34 cellular contexts compared by ENCODE assay signal in the genomic region with DNA sequence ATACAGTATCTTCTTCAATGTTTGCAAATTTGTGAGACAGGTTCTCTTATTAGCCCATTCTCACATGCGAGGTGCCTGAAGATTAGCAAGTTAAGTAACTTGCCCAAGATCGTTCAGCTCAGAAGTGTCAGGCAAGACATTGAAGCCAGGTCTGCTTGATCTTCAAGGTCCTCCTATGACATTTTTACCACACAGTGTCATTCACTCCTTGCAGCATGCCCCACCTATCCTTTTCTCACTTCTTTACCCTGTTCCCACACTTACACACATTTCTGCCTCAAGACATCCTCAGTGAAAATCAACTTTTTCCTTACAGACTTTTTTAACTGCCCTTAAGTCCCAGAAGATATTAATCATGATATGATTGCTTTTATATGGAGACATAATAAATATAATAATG.
"Had no signal": no experiment of that assay in that cellular context is flagged by ENCODE, and none has a peak within 500 bp of the region (broad histone marks: within the 10 kb centered on the region; RNA-seq: fewer than 3 reads in every experiment).

No MANE protein-coding gene starts in this region.

- H3K4me3 Mint-ChIP-seq: activated CD4-positive, alpha-beta memory T cell treated with anti-CD3 and anti-CD28 coated beads, Interleukin-2, amount 10 ng/mL, durations not matched to agents 7 days and 5 days; activated CD4-positive, alpha-beta T cell treated with anti-CD3 and anti-CD28 coated beads for 36 hours; activated CD4-positive, alpha-beta T cell treated with anti-CD3 and anti-CD28 coated beads, Interleukin-2, amount 10 ng/mL, durations not matched to agents 7 days and 5 days; activated CD8-positive, alpha-beta memory T cell treated with anti-CD3 and anti-CD28 coated beads, Interleukin-2, amount 10 ng/mL, durations not matched to agents 7 days and 5 days; activated CD8-positive, alpha-beta T cell treated with anti-CD3 and anti-CD28 coated beads, Interleukin-2, amount 10 ng/mL, durations not matched to agents 7 days and 5 days; activated naive CD4-positive, alpha-beta T cell treated with anti-CD3 and anti-CD28 coated beads for 36 hours; activated naive CD4-positive, alpha-beta T cell treated with anti-CD3 and anti-CD28 coated beads, Interleukin-2, amount 50 U/mL, for 24 hours; activated naive CD8-positive, alpha-beta T cell; activated naive CD8-positive, alpha-beta T cell treated with anti-CD3 and anti-CD28 coated beads, Interleukin-2, amount 10 ng/mL, durations not matched to agents 7 days and 5 days; activated naive CD8-positive, alpha-beta T cell treated with anti-CD3 and anti-CD28 coated beads, Interleukin-2, amount 50 U/mL, for 24 hours; activated T-cell treated with anti-CD3 and anti-CD28 coated beads, Interleukin-2, amount 50 U/mL, for 24 hours; brain; central memory CD8-positive, alpha-beta T cell; T-helper 1 cell treated with Interleukin-12 subunit alpha and Interleukin-12 subunit beta and Interleukin-4 antibody, amounts not matched to agents 30 μg/mL and 1 μg/mL, for 36 hours; WTC11 had no signal

- H3K9me3 ChIP-seq: ascending aorta had no signal

- H3K27ac ChIP-seq: ascending aorta, cardiac muscle cell, WERI-Rb-1 had no signal

- H3K4me1 ChIP-seq: ascending aorta had no signal

- H3K36me3 Mint-ChIP-seq: activated CD8-positive, alpha-beta memory T cell treated with anti-CD3 and anti-CD28 coated beads, Interleukin-2, amount 10 ng/mL, durations not matched to agents 7 days and 5 days; activated naive CD4-positive, alpha-beta T cell treated with anti-CD3 and anti-CD28 coated beads, Interleukin-2, amount 50 U/mL, for 24 hours; activated naive CD8-positive, alpha-beta T cell; activated naive CD8-positive, alpha-beta T cell treated with anti-CD3 and anti-CD28 coated beads, Interleukin-2, amount 10 ng/mL, durations not matched to agents 7 days and 5 days; WTC11 had no signal

- H3K36me3 ChIP-seq: ascending aorta, cardiac muscle cell, WERI-Rb-1 had no signal

- H3K27me3 Mint-ChIP-seq: activated CD4-positive, alpha-beta memory T cell treated with anti-CD3 and anti-CD28 coated beads, Interleukin-2, amount 10 ng/mL, durations not matched to agents 7 days and 5 days; activated CD8-positive, alpha-beta memory T cell treated with anti-CD3 and anti-CD28 coated beads, Interleukin-2, amount 10 ng/mL, durations not matched to agents 7 days and 5 days had no signal

- H3K4me3 ChIP-seq: ascending aorta, cardiac muscle cell had no signal

- H3K9me3 Mint-ChIP-seq: activated CD4-positive, alpha-beta memory T cell treated with anti-CD3 and anti-CD28 coated beads, Interleukin-2, amount 10 ng/mL, durations not matched to agents 7 days and 5 days; activated CD4-positive, alpha-beta T cell treated with anti-CD3 and anti-CD28 coated beads, Interleukin-2, amount 10 ng/mL, durations not matched to agents 7 days and 5 days; activated naive CD4-positive, alpha-beta T cell treated with anti-CD3 and anti-CD28 coated beads for 36 hours; activated naive CD4-positive, alpha-beta T cell treated with anti-CD3 and anti-CD28 coated beads, Interleukin-2, amount 50 U/mL, for 24 hours; activated naive CD8-positive, alpha-beta T cell treated with anti-CD3 and anti-CD28 coated beads, Interleukin-2, amount 10 ng/mL, durations not matched to agents 7 days and 5 days; activated naive CD8-positive, alpha-beta T cell treated with anti-CD3 and anti-CD28 coated beads, Interleukin-2, amount 50 U/mL, for 24 hours; activated T-cell treated with anti-CD3 and anti-CD28 coated beads, Interleukin-2, amount 50 U/mL, for 24 hours; brain; central memory CD8-positive, alpha-beta T cell; T-helper 1 cell treated with Interleukin-12 subunit alpha and Interleukin-12 subunit beta and Interleukin-4 antibody, amounts not matched to agents 30 μg/mL and 1 μg/mL, for 36 hours; WTC11 had no signal

- H3K27ac Mint-ChIP-seq: activated CD4-positive, alpha-beta memory T cell treated with anti-CD3 and anti-CD28 coated beads, Interleukin-2, amount 10 ng/mL, durations not matched to agents 7 days and 5 days; activated CD4-positive, alpha-beta T cell treated with anti-CD3 and anti-CD28 coated beads for 36 hours; activated CD4-positive, alpha-beta T cell treated with anti-CD3 and anti-CD28 coated beads, Interleukin-2, amount 10 ng/mL, durations not matched to agents 7 days and 5 days; activated CD8-positive, alpha-beta memory T cell treated with anti-CD3 and anti-CD28 coated beads, Interleukin-2, amount 10 ng/mL, durations not matched to agents 7 days and 5 days; activated CD8-positive, alpha-beta T cell treated with anti-CD3 and anti-CD28 coated beads, Interleukin-2, amount 10 ng/mL, durations not matched to agents 7 days and 5 days; activated naive CD4-positive, alpha-beta T cell treated with anti-CD3 and anti-CD28 coated beads for 36 hours; activated naive CD4-positive, alpha-beta T cell treated with anti-CD3 and anti-CD28 coated beads, Interleukin-2, amount 50 U/mL, for 24 hours; activated naive CD8-positive, alpha-beta T cell; activated naive CD8-positive, alpha-beta T cell treated with anti-CD3 and anti-CD28 coated beads, Interleukin-2, amount 10 ng/mL, durations not matched to agents 7 days and 5 days; activated naive CD8-positive, alpha-beta T cell treated with anti-CD3 and anti-CD28 coated beads, Interleukin-2, amount 50 U/mL, for 24 hours; activated T-cell treated with anti-CD3 and anti-CD28 coated beads, Interleukin-2, amount 50 U/mL, for 24 hours; brain; T-helper 1 cell treated with Interleukin-12 subunit alpha and Interleukin-12 subunit beta and Interleukin-4 antibody, amounts not matched to agents 30 μg/mL and 1 μg/mL, for 36 hours; WTC11 had no signal

- H3K27me3 ChIP-seq: ascending aorta, cardiac muscle cell had no signal

- H3K4me1 Mint-ChIP-seq: activated CD4-positive, alpha-beta T cell treated with anti-CD3 and anti-CD28 coated beads for 36 hours; activated naive CD4-positive, alpha-beta T cell treated with anti-CD3 and anti-CD28 coated beads, Interleukin-2, amount 50 U/mL, for 24 hours; activated naive CD8-positive, alpha-beta T cell treated with anti-CD3 and anti-CD28 coated beads, Interleukin-2, amount 50 U/mL, for 24 hours; brain; central memory CD8-positive, alpha-beta T cell had no signal

- DNase-seq: activated CD4-positive, alpha-beta memory T cell treated with anti-CD3 and anti-CD28 coated beads, Interleukin-2, amount 10 ng/mL, durations not matched to agents 7 days and 5 days; activated CD4-positive, alpha-beta T cell treated with anti-CD3 and anti-CD28 coated beads for 1 hour; activated CD4-positive, alpha-beta T cell treated with anti-CD3 and anti-CD28 coated beads for 36 hours; activated CD4-positive, alpha-beta T cell treated with anti-CD3 and anti-CD28 coated beads for 48 hours; activated CD4-positive, alpha-beta T cell treated with anti-CD3 and anti-CD28 coated beads, Interleukin-2, amount 10 ng/mL, durations not matched to agents 7 days and 5 days; activated CD4-positive, alpha-beta T cell treated with anti-CD3 and anti-CD28 coated beads, Interleukin-2, amount 50 U/mL, for 48 hours; activated CD4-positive, CD25-positive, alpha-beta regulatory T cell; activated CD8-positive, alpha-beta memory T cell treated with anti-CD3 and anti-CD28 coated beads for 24 hours; activated CD8-positive, alpha-beta memory T cell treated with anti-CD3 and anti-CD28 coated beads, Interleukin-2, amount 10 ng/mL, durations not matched to agents 7 days and 5 days; activated CD8-positive, alpha-beta memory T cell treated with anti-CD3 and anti-CD28 coated beads, Interleukin-2, amount 50 U/mL, for 48 hours; activated CD8-positive, alpha-beta T cell treated with anti-CD3 and anti-CD28 coated beads, Interleukin-2, amount 10 ng/mL, durations not matched to agents 7 days and 5 days; activated effector memory CD4-positive, alpha-beta T cell treated with anti-CD3 and anti-CD28 coated beads, Interleukin-2, amount 50 U/mL, for 16 hours; activated gamma-delta T cell treated with Interleukin-2 at 50 U/mL for 16 hours; activated naive CD4-positive, alpha-beta T cell; activated naive CD4-positive, alpha-beta T cell treated with anti-CD3 and anti-CD28 coated beads for 36 hours; activated naive CD8-positive, alpha-beta T cell treated with anti-CD3 and anti-CD28 coated beads, Interleukin-2, amount 10 ng/mL, durations not matched to agents 7 days and 5 days; activated naive CD8-positive, alpha-beta T cell treated with anti-CD3 and anti-CD28 coated beads, Interleukin-2, amount 50 U/mL, for 24 hours; activated T-cell treated with anti-CD3 and anti-CD28 coated beads, Interleukin-2, amount 50 U/mL, for 24 hours; activated T-cell treated with anti-CD3 and anti-CD28 coated beads, Interleukin-2, amount 50 U/mL, for 48 hours; amygdala; anterior cingulate cortex; caudate nucleus; cerebellar nuclear complex; T-helper 1 cell; T-helper 9 cell; WERI-Rb-1 had no signal
